Comparison of ENCODE assay signal across 30 cellular contexts in genomic region chr9:36884721-36885120, GRCh38.
"Had no signal": no experiment of that assay in that cellular context is flagged by ENCODE, and none has a peak within 500 bp of the region (broad histone marks: within the 10 kb centered on the region; RNA-seq: fewer than 3 reads in every experiment).

No MANE protein-coding gene starts in this region.

- H3K36me3 Mint-ChIP-seq: activated CD8-positive, alpha-beta memory T cell treated with anti-CD3 and anti-CD28 coated beads, Interleukin-2, amount 10 ng/mL, durations not matched to agents 7 days and 5 days; activated naive CD4-positive, alpha-beta T cell treated with anti-CD3 and anti-CD28 coated beads, Interleukin-2, amount 50 U/mL, for 72 hours; brain had no signal

- H3K36me3 ChIP-seq: adrenal gland had no signal

- H3K9me3 ChIP-seq: adrenal gland had no signal

- H3K4me3 ChIP-seq: adrenal gland, K562 had no signal

- H3K4me3 Mint-ChIP-seq: activated CD4-positive, alpha-beta memory T cell treated with anti-CD3 and anti-CD28 coated beads, Interleukin-2, amount 10 ng/mL, durations not matched to agents 7 days and 5 days; activated CD8-positive, alpha-beta memory T cell treated with anti-CD3 and anti-CD28 coated beads, Interleukin-2, amount 10 ng/mL, durations not matched to agents 7 days and 5 days; activated naive CD4-positive, alpha-beta T cell treated with anti-CD3 and anti-CD28 coated beads for 36 hours; activated T-cell treated with anti-CD3 and anti-CD28 coated beads, Interleukin-2, amount 50 U/mL, for 72 hours; activated T-helper 17 cell treated with anti-CD3 and anti-CD28 coated beads, Interleukin-2, amount 50 U/mL, for 72 hours; brain had no signal

- H3K9me3 Mint-ChIP-seq: activated CD4-positive, alpha-beta memory T cell treated with anti-CD3 and anti-CD28 coated beads, Interleukin-2, amount 10 ng/mL, durations not matched to agents 7 days and 5 days; activated naive CD4-positive, alpha-beta T cell treated with anti-CD3 and anti-CD28 coated beads for 36 hours; activated naive CD4-positive, alpha-beta T cell treated with anti-CD3 and anti-CD28 coated beads, Interleukin-2, amount 50 U/mL, for 72 hours; activated T-cell treated with anti-CD3 and anti-CD28 coated beads, Interleukin-2, amount 50 U/mL, for 72 hours; activated T-helper 17 cell treated with anti-CD3 and anti-CD28 coated beads, Interleukin-2, amount 50 U/mL, for 72 hours had no signal

- FAIRE-seq: K562 had no signal

- ATAC-seq: activated CD8-positive, alpha-beta memory T cell treated with anti-CD3 and anti-CD28 coated beads, Interleukin-2, amount 10 ng/mL, durations not matched to agents 7 days and 5 days; activated naive CD4-positive, alpha-beta T cell treated with anti-CD3 and anti-CD28 coated beads, Interleukin-2, amount 50 U/mL, for 72 hours; activated T-cell treated with anti-CD3 and anti-CD28 coated beads, Interleukin-2, amount 50 U/mL, for 72 hours; activated T-helper 17 cell treated with anti-CD3 and anti-CD28 coated beads, Interleukin-2, amount 50 U/mL, for 72 hours; K562 had no signal

- H3K27ac ChIP-seq: adrenal gland, WERI-Rb-1 had no signal

- H3K27ac Mint-ChIP-seq: activated CD4-positive, alpha-beta memory T cell treated with anti-CD3 and anti-CD28 coated beads, Interleukin-2, amount 10 ng/mL, durations not matched to agents 7 days and 5 days; activated CD8-positive, alpha-beta memory T cell treated with anti-CD3 and anti-CD28 coated beads, Interleukin-2, amount 10 ng/mL, durations not matched to agents 7 days and 5 days; activated naive CD4-positive, alpha-beta T cell treated with anti-CD3 and anti-CD28 coated beads for 36 hours; activated naive CD4-positive, alpha-beta T cell treated with anti-CD3 and anti-CD28 coated beads, Interleukin-2, amount 50 U/mL, for 72 hours; activated T-cell treated with anti-CD3 and anti-CD28 coated beads, Interleukin-2, amount 50 U/mL, for 72 hours; activated T-helper 17 cell treated with anti-CD3 and anti-CD28 coated beads, Interleukin-2, amount 50 U/mL, for 72 hours; brain had no signal

- H3K4me1 ChIP-seq: adrenal gland had no signal

- DNase-seq: activated CD4-positive, alpha-beta memory T cell treated with anti-CD3 and anti-CD28 coated beads, Interleukin-2, amount 10 ng/mL, durations not matched to agents 7 days and 5 days; activated CD4-positive, alpha-beta T cell treated with anti-CD3 and anti-CD28 coated beads for 1 hour; activated CD4-positive, alpha-beta T cell treated with anti-CD3 and anti-CD28 coated beads for 48 hours; activated CD4-positive, CD25-positive, alpha-beta regulatory T cell; activated CD8-positive, alpha-beta memory T cell treated with anti-CD3 and anti-CD28 coated beads for 24 hours; activated CD8-positive, alpha-beta memory T cell treated with anti-CD3 and anti-CD28 coated beads, Interleukin-2, amount 10 ng/mL, durations not matched to agents 7 days and 5 days; activated gamma-delta T cell; activated naive CD4-positive, alpha-beta T cell treated with anti-CD3 and anti-CD28 coated beads for 36 hours; activated T-cell treated with anti-CD3 and anti-CD28 coated beads, Interleukin-2, amount 50 U/mL, for 1 hour; activated T-cell treated with anti-CD3 and anti-CD28 coated beads, Interleukin-2, amount 50 U/mL, for 72 hours; adrenal gland; central memory CD4-positive, alpha-beta T cell; NCI-H1092 treated with DMSO at 0.1 percent for 48 hours; NCI-H1417; NCI-H146; NCI-H187; NCI-H2029 treated with DMSO at 0.1 percent for 48 hours; NCI-H2107; NCI-H2171; NCI-H510A; NCI-H526; NCI-H748 treated with DMSO at 0.1 percent for 48 hours; NK-92 treated with Interleukin-12 subunit alpha and Interleukin-12 subunit beta, amount 100 ng/mL, for 24 hours; Right ventricle myocardium superior; T1000; WERI-Rb-1 had no signal

- H3K4me1 Mint-ChIP-seq: activated CD4-positive, alpha-beta memory T cell treated with anti-CD3 and anti-CD28 coated beads, Interleukin-2, amount 10 ng/mL, durations not matched to agents 7 days and 5 days; activated CD8-positive, alpha-beta memory T cell treated with anti-CD3 and anti-CD28 coated beads, Interleukin-2, amount 10 ng/mL, durations not matched to agents 7 days and 5 days; activated T-helper 17 cell treated with anti-CD3 and anti-CD28 coated beads, Interleukin-2, amount 50 U/mL, for 72 hours had no signal
